Comparison of ENCODE assay signal across 42 cellular contexts in the genomic region with DNA sequence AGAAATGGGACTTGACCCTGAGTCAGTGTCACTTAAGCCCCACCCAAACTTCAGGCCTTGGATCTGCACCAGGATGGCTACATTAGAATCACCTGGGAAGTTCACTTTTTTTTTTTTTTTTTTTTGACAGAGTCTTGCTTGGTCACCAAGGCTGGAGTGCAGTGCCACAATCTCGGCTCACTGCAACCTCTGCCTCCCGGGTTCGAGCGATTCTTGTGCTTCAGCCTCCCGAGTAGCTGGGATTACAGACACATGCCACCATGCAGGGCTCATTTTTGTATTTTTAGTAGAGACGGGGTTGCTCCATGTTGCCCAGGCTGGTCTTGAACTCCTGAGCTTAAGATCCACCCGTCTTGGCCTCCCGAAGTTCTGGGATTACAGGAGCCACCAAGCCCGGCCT. TPM values are rescaled to one million over a fixed set of nuclear protein-coding genes. Genes with fewer than 3 reads are reported as not detected.
"Had no signal": no experiment of that assay in that cellular context is flagged by ENCODE, and none has a peak within 500 bp of the region (broad histone marks: within the 10 kb centered on the region; RNA-seq: fewer than 3 reads in every experiment).

No MANE protein-coding gene starts in this region.

- H3K4me1 ChIP-seq: adrenal gland, ascending aorta, breast epithelium had no signal

- H3K27me3 Mint-ChIP-seq: activated naive CD4-positive, alpha-beta T cell treated with anti-CD3 and anti-CD28 coated beads, Interleukin-2, amount 50 U/mL, for 24 hours; activated naive CD8-positive, alpha-beta T cell; activated naive CD8-positive, alpha-beta T cell treated with anti-CD3 and anti-CD28 coated beads for 36 hours; activated naive CD8-positive, alpha-beta T cell treated with anti-CD3 and anti-CD28 coated beads, Interleukin-2, amount 50 U/mL, for 24 hours; central memory CD8-positive, alpha-beta T cell had no signal

- ATAC-seq: activated naive CD4-positive, alpha-beta T cell treated with anti-CD3 and anti-CD28 coated beads, Interleukin-2, amount 50 U/mL, for 72 hours; activated naive CD8-positive, alpha-beta T cell treated with anti-CD3 and anti-CD28 coated beads, Interleukin-2, amount 50 U/mL, for 24 hours; activated T-cell treated with anti-CD3 and anti-CD28 coated beads, Interleukin-2, amount 50 U/mL, for 4 hours; activated T-cell treated with anti-CD3 and anti-CD28 coated beads, Interleukin-2, amount 50 U/mL, for 72 hours; activated T-helper 17 cell treated with anti-CD3 and anti-CD28 coated beads, Interleukin-2, amount 50 U/mL, for 72 hours; body of pancreas had no signal

- H3K36me3 ChIP-seq: adrenal gland, ascending aorta, brain microvascular endothelial cell, breast epithelium, cardiac muscle cell had no signal

- H3K4me3 Mint-ChIP-seq: activated naive CD4-positive, alpha-beta T cell treated with anti-CD3 and anti-CD28 coated beads for 36 hours; activated naive CD4-positive, alpha-beta T cell treated with anti-CD3 and anti-CD28 coated beads, Interleukin-2, amount 10 ng/mL, durations not matched to agents 7 days and 5 days; activated naive CD4-positive, alpha-beta T cell treated with anti-CD3 and anti-CD28 coated beads, Interleukin-2, amount 50 U/mL, for 24 hours; activated naive CD8-positive, alpha-beta T cell; activated naive CD8-positive, alpha-beta T cell treated with anti-CD3 and anti-CD28 coated beads for 36 hours; activated naive CD8-positive, alpha-beta T cell treated with anti-CD3 and anti-CD28 coated beads, Interleukin-2, amount 10 ng/mL, durations not matched to agents 7 days and 5 days; activated naive CD8-positive, alpha-beta T cell treated with anti-CD3 and anti-CD28 coated beads, Interleukin-2, amount 50 U/mL, for 24 hours; activated T-cell treated with anti-CD3 and anti-CD28 coated beads, Interleukin-2, amount 50 U/mL, for 24 hours; activated T-cell treated with anti-CD3 and anti-CD28 coated beads, Interleukin-2, amount 50 U/mL, for 4 hours; activated T-cell treated with anti-CD3 and anti-CD28 coated beads, Interleukin-2, amount 50 U/mL, for 72 hours; activated T-helper 1 cell treated with anti-CD3 and anti-CD28 coated beads, Interleukin-12 subunit alpha, Interleukin-12 subunit beta, Interleukin-2, Interleukin-4 antibody, amounts not matched to agents 30 ng/mL and 10 ng/mL and 1 ng/mL, durations not matched to agents 14 hours and 24 hours and 36 hours; activated T-helper 17 cell treated with anti-CD3 and anti-CD28 coated beads, Interleukin-2, amount 50 U/mL, for 72 hours; brain; central memory CD8-positive, alpha-beta T cell had no signal

- DNase-seq: activated effector memory CD4-positive, alpha-beta T cell treated with anti-CD3 and anti-CD28 coated beads, Interleukin-2, amount 50 U/mL, for 16 hours; activated effector memory CD4-positive, alpha-beta T cell treated with Interleukin-2 at 50 U/mL for 16 hours; activated gamma-delta T cell treated with Interleukin-2 at 50 U/mL for 16 hours; activated naive CD4-positive, alpha-beta T cell; activated naive CD4-positive, alpha-beta T cell treated with anti-CD3 and anti-CD28 coated beads for 36 hours; activated naive CD4-positive, alpha-beta T cell treated with anti-CD3 and anti-CD28 coated beads, Interleukin-2, amount 10 ng/mL, durations not matched to agents 7 days and 5 days; activated naive CD4-positive, alpha-beta T cell treated with anti-CD3 and anti-CD28 coated beads, Interleukin-2, amount 50 U/mL, for 16 hours; activated naive CD4-positive, alpha-beta T cell treated with Interleukin-2 at 50 U/mL for 16 hours; activated naive CD8-positive, alpha-beta T cell treated with anti-CD3 and anti-CD28 coated beads for 36 hours; activated naive CD8-positive, alpha-beta T cell treated with anti-CD3 and anti-CD28 coated beads, Interleukin-2, amount 10 ng/mL, durations not matched to agents 7 days and 5 days; activated naive CD8-positive, alpha-beta T cell treated with anti-CD3 and anti-CD28 coated beads, Interleukin-2, amount 50 U/mL, for 24 hours; activated T-cell treated with anti-CD3 and anti-CD28 coated beads, Interleukin-2, amount 50 U/mL, for 1 hour; activated T-cell treated with anti-CD3 and anti-CD28 coated beads, Interleukin-2, amount 50 U/mL, for 24 hours; activated T-cell treated with anti-CD3 and anti-CD28 coated beads, Interleukin-2, amount 50 U/mL, for 4 hours; activated T-cell treated with anti-CD3 and anti-CD28 coated beads, Interleukin-2, amount 50 U/mL, for 48 hours; activated T-cell treated with anti-CD3 and anti-CD28 coated beads, Interleukin-2, amount 50 U/mL, for 72 hours; adrenal gland; amniotic stem cell; amygdala; anterior cingulate cortex; aorta; body of pancreas; brain microvascular endothelial cell; caudate nucleus; central memory CD4-positive, alpha-beta T cell; cerebellar nuclear complex had no signal

- H3K27ac Mint-ChIP-seq: activated naive CD4-positive, alpha-beta T cell treated with anti-CD3 and anti-CD28 coated beads for 36 hours; activated naive CD4-positive, alpha-beta T cell treated with anti-CD3 and anti-CD28 coated beads, Interleukin-2, amount 10 ng/mL, durations not matched to agents 7 days and 5 days; activated naive CD4-positive, alpha-beta T cell treated with anti-CD3 and anti-CD28 coated beads, Interleukin-2, amount 50 U/mL, for 24 hours; activated naive CD4-positive, alpha-beta T cell treated with anti-CD3 and anti-CD28 coated beads, Interleukin-2, amount 50 U/mL, for 72 hours; activated naive CD8-positive, alpha-beta T cell; activated naive CD8-positive, alpha-beta T cell treated with anti-CD3 and anti-CD28 coated beads for 36 hours; activated naive CD8-positive, alpha-beta T cell treated with anti-CD3 and anti-CD28 coated beads, Interleukin-2, amount 10 ng/mL, durations not matched to agents 7 days and 5 days; activated naive CD8-positive, alpha-beta T cell treated with anti-CD3 and anti-CD28 coated beads, Interleukin-2, amount 50 U/mL, for 24 hours; activated T-cell treated with anti-CD3 and anti-CD28 coated beads, Interleukin-2, amount 50 U/mL, for 24 hours; activated T-cell treated with anti-CD3 and anti-CD28 coated beads, Interleukin-2, amount 50 U/mL, for 72 hours; activated T-helper 1 cell treated with anti-CD3 and anti-CD28 coated beads, Interleukin-12 subunit alpha, Interleukin-12 subunit beta, Interleukin-2, Interleukin-4 antibody, amounts not matched to agents 30 ng/mL and 10 ng/mL and 1 ng/mL, durations not matched to agents 14 hours and 24 hours and 36 hours; activated T-helper 17 cell treated with anti-CD3 and anti-CD28 coated beads, Interleukin-2, amount 50 U/mL, for 72 hours; activated T-helper 2 cell treated with anti-CD3 and anti-CD28 coated beads, Interferon-gamma antibody, Interleukin-2, Interleukin-4, amounts not matched to agents 10 μg/mL and 5 μg/mL and 100 μg/mL, durations not matched to agents 14 hours and 24 hours and 36 hours; brain had no signal

- H3K27me3 ChIP-seq: ascending aorta, body of pancreas, brain microvascular endothelial cell, cardiac muscle cell had no signal

- H3K27ac ChIP-seq: adrenal gland, ascending aorta, body of pancreas, brain microvascular endothelial cell, breast epithelium, cardiac muscle cell had no signal

- H3K36me3 Mint-ChIP-seq: activated naive CD4-positive, alpha-beta T cell treated with anti-CD3 and anti-CD28 coated beads, Interleukin-2, amount 10 ng/mL, durations not matched to agents 7 days and 5 days; activated naive CD4-positive, alpha-beta T cell treated with anti-CD3 and anti-CD28 coated beads, Interleukin-2, amount 50 U/mL, for 24 hours; activated naive CD4-positive, alpha-beta T cell treated with anti-CD3 and anti-CD28 coated beads, Interleukin-2, amount 50 U/mL, for 72 hours; activated naive CD8-positive, alpha-beta T cell; activated naive CD8-positive, alpha-beta T cell treated with anti-CD3 and anti-CD28 coated beads for 36 hours; activated naive CD8-positive, alpha-beta T cell treated with anti-CD3 and anti-CD28 coated beads, Interleukin-2, amount 10 ng/mL, durations not matched to agents 7 days and 5 days; brain had no signal

- H3K9me3 ChIP-seq: adrenal gland, ascending aorta, body of pancreas, breast epithelium had no signal

- H3K9me3 Mint-ChIP-seq: activated naive CD4-positive, alpha-beta T cell treated with anti-CD3 and anti-CD28 coated beads for 36 hours; activated naive CD4-positive, alpha-beta T cell treated with anti-CD3 and anti-CD28 coated beads, Interleukin-2, amount 10 ng/mL, durations not matched to agents 7 days and 5 days; activated naive CD4-positive, alpha-beta T cell treated with anti-CD3 and anti-CD28 coated beads, Interleukin-2, amount 50 U/mL, for 24 hours; activated naive CD4-positive, alpha-beta T cell treated with anti-CD3 and anti-CD28 coated beads, Interleukin-2, amount 50 U/mL, for 72 hours; activated naive CD8-positive, alpha-beta T cell treated with anti-CD3 and anti-CD28 coated beads for 36 hours; activated naive CD8-positive, alpha-beta T cell treated with anti-CD3 and anti-CD28 coated beads, Interleukin-2, amount 10 ng/mL, durations not matched to agents 7 days and 5 days; activated naive CD8-positive, alpha-beta T cell treated with anti-CD3 and anti-CD28 coated beads, Interleukin-2, amount 50 U/mL, for 24 hours; activated T-cell treated with anti-CD3 and anti-CD28 coated beads, Interleukin-2, amount 50 U/mL, for 24 hours; activated T-cell treated with anti-CD3 and anti-CD28 coated beads, Interleukin-2, amount 50 U/mL, for 4 hours; activated T-cell treated with anti-CD3 and anti-CD28 coated beads, Interleukin-2, amount 50 U/mL, for 72 hours; activated T-helper 1 cell treated with anti-CD3 and anti-CD28 coated beads, Interleukin-12 subunit alpha, Interleukin-12 subunit beta, Interleukin-2, Interleukin-4 antibody, amounts not matched to agents 30 ng/mL and 10 ng/mL and 1 ng/mL, durations not matched to agents 14 hours and 24 hours and 36 hours; activated T-helper 17 cell treated with anti-CD3 and anti-CD28 coated beads, Interleukin-2, amount 50 U/mL, for 72 hours; activated T-helper 2 cell treated with anti-CD3 and anti-CD28 coated beads, Interferon-gamma antibody, Interleukin-2, Interleukin-4, amounts not matched to agents 10 μg/mL and 5 μg/mL and 100 μg/mL, durations not matched to agents 14 hours and 24 hours and 36 hours; brain; central memory CD8-positive, alpha-beta T cell had no signal

- H3K4me3 ChIP-seq: adrenal gland, ascending aorta, body of pancreas, breast epithelium, cardiac muscle cell had no signal

RNA-seq across cellular contexts. Expression of a gene that starts 3.0 kb away (rescaled TPM):
- total RNA-seq: activated naive CD4-positive, alpha-beta T cell treated with anti-CD3 and anti-CD28 coated beads for 36 hours; activated naive CD4-positive, alpha-beta T cell treated with anti-CD3 and anti-CD28 coated beads, Interleukin-2, amount 50 U/mL, for 72 hours; activated naive CD8-positive, alpha-beta T cell treated with anti-CD3 and anti-CD28 coated beads for 36 hours; activated naive CD8-positive, alpha-beta T cell treated with anti-CD3 and anti-CD28 coated beads, Interleukin-2, amount 10 ng/mL, durations not matched to agents 7 days and 5 days; activated T-cell treated with anti-CD3 and anti-CD28 coated beads, Interleukin-2, amount 50 U/mL, for 4 hours; activated T-cell treated with anti-CD3 and anti-CD28 coated beads, Interleukin-2, amount 50 U/mL, for 72 hours; activated T-helper 1 cell treated with anti-CD3 and anti-CD28 coated beads, Interleukin-12 subunit alpha, Interleukin-12 subunit beta, Interleukin-2, Interleukin-4 antibody, amounts not matched to agents 30 ng/mL and 10 ng/mL and 1 ng/mL, durations not matched to agents 14 hours and 24 hours and 36 hours; activated T-helper 17 cell treated with anti-CD3 and anti-CD28 coated beads, Interleukin-2, amount 50 U/mL, for 72 hours; activated T-helper 2 cell treated with anti-CD3 and anti-CD28 coated beads, Interferon-gamma antibody, Interleukin-2, Interleukin-4, amounts not matched to agents 10 μg/mL and 5 μg/mL and 100 μg/mL, durations not matched to agents 14 hours and 24 hours and 36 hours; aorta; ascending aorta; astrocyte; body of pancreas; breast epithelium; bronchial epithelial cell; cardiac muscle cell; cardiac septum; cerebellum; chondrocyte had no signal
- polyA plus RNA-seq: aorta had no signal
